Comparison of ENCODE assay signal across 11 cellular contexts in genomic region chr2:211408485-211408884, GRCh38.
DNase-seq lines count a peak whose midpoint lies in the region; ATAC-seq and TF ChIP-seq lines count a peak whose summit lies in the region.
"Had no signal": no experiment of that assay in that cellular context is flagged by ENCODE, and none has a peak within 500 bp of the region (broad histone marks: within the 10 kb centered on the region; RNA-seq: fewer than 3 reads in every experiment).

No MANE protein-coding gene starts in this region.

- no peaks in the 10 kb centered on the region for H3F3A ChIP-seq in OCI-LY1 (ENCODE audit: insufficient read depth, low read length)

- H3K9me3 Mint-ChIP-seq in type B pancreatic cell: no peaks in the 10 kb centered on the region

- H3K79me2 ChIP-seq in OCI-LY1 (ENCODE audit: insufficient read depth, low read length): no peaks in the 10 kb centered on the region

- H4K20me1 ChIP-seq in OCI-LY1 (ENCODE audit: insufficient read depth, low read length): no peaks in the 10 kb centered on the region

- no peaks in the 10 kb centered on the region for H3K9me2 ChIP-seq in OCI-LY1 (ENCODE audit: low read depth, low read length)

- H3K36me3 Mint-ChIP-seq in type B pancreatic cell: no peaks in the 10 kb centered on the region

- no peak overlapping the region for H3K4me3 ChIP-seq in OCI-LY1 (ENCODE audit: low read depth, low read length, poor library complexity, severe bottlenecking)
- no peak overlapping the region for H3K4me3 ChIP-seq in prostate gland
- H3K4me3 ChIP-seq in esophagus muscularis mucosa: no peak overlapping the region
- no peak overlapping the region for H3K4me3 ChIP-seq in colonic mucosa
- H3K4me3 ChIP-seq: SJSA1, tibial nerve had no signal

- no peak for TF ChIP-seq CTCF in OCI-LY1 (IDR thresholded peaks at IDR 0.05; ENCODE audit: low read length)
- no peak for TF ChIP-seq CTCF in prostate gland (IDR thresholded peaks at IDR 0.05)
- TF ChIP-seq CTCF in esophagus muscularis mucosa (IDR thresholded peaks at IDR 0.05): no peak
- no peak for TF ChIP-seq CTCF in colonic mucosa (IDR thresholded peaks at IDR 0.05)
- TF ChIP-seq CTCF in type B pancreatic cell (conservative IDR thresholded peaks at IDR 0.05): no peak

- H3K4me1 Mint-ChIP-seq in type B pancreatic cell (ENCODE audit: unreplicated experiment): peaks cover 3% of the 10 kb centered on the region

- H3K27me3 ChIP-seq in OCI-LY1 (ENCODE audit: insufficient read depth, low read length): no peaks in the 10 kb centered on the region
- no peaks in the 10 kb centered on the region for H3K27me3 ChIP-seq in prostate gland (replicated peaks; ENCODE audit: insufficient read depth)
- H3K27me3 ChIP-seq in esophagus muscularis mucosa: no peaks in the 10 kb centered on the region
- H3K27me3 ChIP-seq in colonic mucosa: no peaks in the 10 kb centered on the region
- H3K27me3 ChIP-seq: SJSA1, tibial nerve had no signal

- H3K9me3 ChIP-seq in OCI-LY1 (ENCODE audit: low read length) (no peaks in the 10 kb centered on the region), prostate gland (no peaks in the 10 kb centered on the region), esophagus muscularis mucosa (no peaks in the 10 kb centered on the region), colonic mucosa (no peaks in the 10 kb centered on the region)
- H3K9me3 ChIP-seq: SJSA1, tibial nerve had no signal

- no peak for ATAC-seq in HG03280 (IDR thresholded peaks at IDR 0.05; ENCODE audit: unreplicated experiment)

- H3K4me2 ChIP-seq in OCI-LY1 (ENCODE audit: low read length): no peak overlapping the region

- peaks cover 14% of the 10 kb centered on the region for H3K4me1 ChIP-seq in OCI-LY1 (ENCODE audit: insufficient read depth, low read length, severe bottlenecking)
- H3K4me1 ChIP-seq in prostate gland (replicated peaks): no peaks in the 10 kb centered on the region
- H3K4me1 ChIP-seq in esophagus muscularis mucosa: no peaks in the 10 kb centered on the region
- no peaks in the 10 kb centered on the region for H3K4me1 ChIP-seq in colonic mucosa
- H3K4me1 ChIP-seq: SJSA1, tibial nerve had no signal

- peak overlapping the region; percentile 9 for H2AFZ ChIP-seq in OCI-LY1 (ENCODE audit: low read length)

- no peaks in the 10 kb centered on the region for H3K27me3 Mint-ChIP-seq in type B pancreatic cell

- no peaks in the 10 kb centered on the region for H3K36me3 ChIP-seq in OCI-LY1 (ENCODE audit: insufficient read depth, low read length)
- no peaks in the 10 kb centered on the region for H3K36me3 ChIP-seq in prostate gland
- H3K36me3 ChIP-seq in esophagus muscularis mucosa: no peaks in the 10 kb centered on the region
- H3K36me3 ChIP-seq in colonic mucosa: no peaks in the 10 kb centered on the region
- H3K36me3 ChIP-seq: SJSA1, tibial nerve had no signal

- no peak for TF ChIP-seq POLR2A in prostate gland (IDR thresholded peaks at IDR 0.05)
- no peak for TF ChIP-seq POLR2A in esophagus muscularis mucosa (IDR thresholded peaks at IDR 0.05; ENCODE audit: low read depth)

- H3K4me3 Mint-ChIP-seq in type B pancreatic cell: no peak overlapping the region

- no peak for TF ChIP-seq EP300 in esophagus muscularis mucosa (IDR thresholded peaks at IDR 0.05)

- H3K9ac ChIP-seq in OCI-LY1 (ENCODE audit: low read length): no peak overlapping the region
- H3K9ac ChIP-seq in colonic mucosa (ENCODE audit: low read depth in 2 of 2, low read length in 2 of 2): no peak overlapping the region

- H3K27ac Mint-ChIP-seq in type B pancreatic cell: no peak overlapping the region

- DNase-seq in HT1080 (ENCODE audit: low read depth) (peak; percentile 29), glomerular visceral epithelial cell (ENCODE audit: extremely low spot score) (peak; percentile 37), prostate gland (ENCODE audit: low spot score) (peak; percentile 7), esophagus muscularis mucosa (ENCODE audit: extremely low spot score) (no peak), colonic mucosa (no peak), type B pancreatic cell (ENCODE audit: extremely low spot score, unreplicated experiment) (no peak)
- DNase-seq: activated CD4-positive, CD25-positive, alpha-beta regulatory T cell treated with anti-CD3 and anti-CD28 coated beads, Interleukin-2, amount 50 U/mL, for 72 hours had no signal

- WGBS in prostate gland: 17% methylated on average over 4 of the region's 4 CpGs
- WGBS in esophagus muscularis mucosa: 47% methylated on average over 4 of the region's 4 CpGs

- intact Hi-C loops in prostate gland (cut with DNase I): no loop called here
- intact Hi-C loops in esophagus muscularis mucosa (cut with DNase I): no loop called here
- intact Hi-C loops in colonic mucosa (cut with DNase I): no loop called here

- H3K27ac ChIP-seq in OCI-LY1 (ENCODE audit: low read depth, low read length, poor library complexity, severe bottlenecking) (no peak overlapping the region), prostate gland (no peak overlapping the region), esophagus muscularis mucosa (replicated peaks in 1 of 4) (no peak overlapping the region), colonic mucosa (no peak overlapping the region)
- H3K27ac ChIP-seq: SJSA1, tibial nerve had no signal

Comparison
In these comparisons a context has a peak if more than half of its experiments do, and no peak if none do; other contexts are left out.
1. DNase-seq: peak in HT1080 (single experiment), glomerular visceral epithelial cell (single experiment) and prostate gland (single experiment); none in esophagus muscularis mucosa (single experiment), colonic mucosa (single experiment) and type B pancreatic cell (single experiment).